Comparison of ENCODE assay signal across 8 cellular contexts in genomic region chr7:155738652-155739537, GRCh38.
DNase-seq lines count a peak whose midpoint lies in the region; ATAC-seq and TF ChIP-seq lines count a peak whose summit lies in the region.

No MANE protein-coding gene starts in this region.

- BruUV-seq in Panc1 (replicated peaks; lab: Mats Ljungman, UMichigan): no TSS peak

- TF ChIP-seq EP300 in ovary (IDR thresholded peaks at IDR 0.05): no peak

- no peaks in the 10 kb centered on the region for H3K9me3 Mint-ChIP-seq in type B pancreatic cell

- H3K27me3 ChIP-seq in Panc1 (ENCODE audit: control insufficient read depth, insufficient read depth, low read length) (no peaks in the 10 kb centered on the region), ovary (no peaks in the 10 kb centered on the region)

- H3K36me3 ChIP-seq in Panc1 (ENCODE audit: control insufficient read depth, insufficient read depth, low read length) (peaks cover 31% of the 10 kb centered on the region), ovary (no peaks in the 10 kb centered on the region)

- intact Hi-C loops in Panc1 (cut with micrococcal nuclease; ENCODE audit: unreplicated experiment) (loop anchor here (1.0 to 10.0 kb wide), 2 partner anchors 141 to 354 kb away; no protein-coding TSS in a partner anchor), ovary (cut with DNase I) (loop anchor here in 2 of 4 donors (10.0 kb wide), 2 partner anchors 134 to 144 kb away; no protein-coding TSS in a partner anchor)

- TF ChIP-seq CTCF in Panc1 (IDR thresholded peaks at IDR 0.05) (peak; percentile 85), foreskin fibroblast (IDR thresholded peaks at IDR 0.05; ENCODE audit: low read depth, low read length) (peak; percentile 44), ovary (IDR thresholded peaks at IDR 0.05) (peak in 1 of 3 donors; percentile 31), type B pancreatic cell (conservative IDR thresholded peaks at IDR 0.05) (peak; percentile 80)

- ATAC-seq in HG03469 (IDR thresholded peaks at IDR 0.05; ENCODE audit: unreplicated experiment) (peak; percentile 73), Panc1 (peak; percentile 94)

- 62 to 69% (median 64%) methylated on average over 13 of the region's 13 CpGs for WGBS in ovary, 3 donors

- CTCF ChIA-PET in Panc1 (lab: Charles Lee): no interaction called here

- no peak overlapping the region for H3K4me3 Mint-ChIP-seq in type B pancreatic cell

- H3K4me3 ChIP-seq in Panc1 (ENCODE audit: low read depth in 2 of 2, low read length in 2 of 2) (no peak overlapping the region), foreskin fibroblast (ENCODE audit: low read depth in 1 of 2, low read length in 2 of 2) (no peak overlapping the region), ovary (no peak overlapping the region)

- peaks cover 3% of the 10 kb centered on the region for H3K4me1 Mint-ChIP-seq in type B pancreatic cell (ENCODE audit: unreplicated experiment)

- DNase-seq in NCI-H524 (lab: John Stamatoyannopoulos, UW) (peak; percentile 56 to 82), NCI-H524 treated with DMSO at 0.1 percent for 48 hours (lab: John Stamatoyannopoulos, UW) (no peak), Panc1 (ENCODE audit: low read depth, low spot score) (peak; percentile 76), foreskin fibroblast (peak; percentile 68 to 87), ovary (peak; percentile 47 to 79 (median 67)), type B pancreatic cell (ENCODE audit: extremely low spot score, unreplicated experiment) (no peak)
- DNase-seq in activated T-helper 9 cell treated with anti-CD3 and anti-CD28 coated beads, Interleukin-2, amount 50 U/mL, for 16 hours (ENCODE audit: low read depth): peak; percentile 33

- POLR2A ChIA-PET in Panc1 (lab: Charles Lee): no interaction called here

- H3K4me1 ChIP-seq in Panc1 (ENCODE audit: control insufficient read depth, insufficient read depth, low read length) (no peaks in the 10 kb centered on the region), ovary (ENCODE audit: insufficient read depth) (no peaks in the 10 kb centered on the region)

- H3K36me3 Mint-ChIP-seq in type B pancreatic cell: peaks cover 28% of the 10 kb centered on the region

- TF ChIP-seq POLR2A in ovary (IDR thresholded peaks at IDR 0.05): no peak

- H3K27ac ChIP-seq in Panc1 (ENCODE audit: low read length) (no peak overlapping the region), ovary (no peak overlapping the region)

- in situ Hi-C loops in Panc1 (cut with HindIII; ENCODE audit: low pct_unique_long_range_greater_than_20kb, low sequenced_read_pairs): no loop called here

- no peaks in the 10 kb centered on the region for H3K9me3 ChIP-seq in Panc1 (ENCODE audit: control insufficient read depth, insufficient read depth, low read depth, low read length)
- H3K9me3 ChIP-seq in ovary: no peaks in the 10 kb centered on the region

- H3K27me3 Mint-ChIP-seq in type B pancreatic cell: no peaks in the 10 kb centered on the region

- H3K27ac Mint-ChIP-seq in type B pancreatic cell: no peak overlapping the region

Comparison
In these comparisons a context has a peak if more than half of its experiments do, and no peak if none do; other contexts are left out.
1. DNase-seq: peak in NCI-H524 (2 of 2), Panc1 (single experiment), activated T-helper 9 cell treated with anti-CD3 and anti-CD28 coated beads, Interleukin-2, amount 50 U/mL, for 16 hours (single experiment), foreskin fibroblast (2 of 2) and ovary (5 of 5); none in NCI-H524 treated with DMSO at 0.1 percent for 48 hours (single experiment) and type B pancreatic cell (single experiment).